8 cellular contexts compared by ENCODE assay signal in genomic region chr11:65477271-65478029, GRCh38. TPM values are rescaled to one million over a fixed set of nuclear protein-coding genes. Genes with fewer than 3 reads are reported as not detected.
A peak's percentile ranks its signal among the peaks of the same experiment; 100 is the strongest.
DNase-seq lines count a peak whose midpoint lies in the region; ATAC-seq and TF ChIP-seq lines count a peak whose summit lies in the region.

No MANE protein-coding gene starts in this region.

- peaks cover 5% of the 10 kb centered on the region for H3K27me3 Mint-ChIP-seq in activated CD4-positive, alpha-beta memory T cell treated with anti-CD3 and anti-CD28 coated beads, Interleukin-2, amount 10 ng/mL, durations not matched to agents 7 days and 5 days

- peak overlapping the region; percentile 67 for H3K4me3 ChIP-seq in HL-60 (replicated peaks; ENCODE audit: insufficient read depth, low read length)
- H3K4me3 ChIP-seq in duodenal mucosa (ENCODE audit: low read depth in 1 of 2, low read length in 2 of 2) = peak overlapping the region; percentile 89
- H3K4me3 ChIP-seq in lung = peak overlapping the region; percentile 59

- DNase-seq in CD1c-positive myeloid dendritic cell (ENCODE audit: extremely low spot score) (peak; percentile 98), HL-60 (ENCODE audit: low read depth in 1 of 2, low spot score in 1 of 2) (peak; percentile 96 to 97), NCI-H82 (lab: John Stamatoyannopoulos, UW) (peak; percentile 93), lung (ENCODE audit: low spot score) (peak; percentile 97)
- peak; percentile 92 for DNase-seq in activated CD4-positive, alpha-beta memory T cell treated with anti-CD3 and anti-CD28 coated beads, Interleukin-2, amount 10 ng/mL, durations not matched to agents 7 days and 5 days
- DNase-seq in stimulated activated CD4-positive, alpha-beta T cell treated with anti-CD3 and anti-CD28 coated beads, TNF-alpha, amount 100 ng/mL, for 4 hours (ENCODE audit: low read depth in 3 of 3) = peak; percentile 84 to 86 (median 85)

- peaks cover 25% of the 10 kb centered on the region for H3K4me1 Mint-ChIP-seq in activated CD4-positive, alpha-beta memory T cell treated with anti-CD3 and anti-CD28 coated beads, Interleukin-2, amount 10 ng/mL, durations not matched to agents 7 days and 5 days

- H3K4me1 ChIP-seq in duodenal mucosa (ENCODE audit: control insufficient read depth in 1 of 2, insufficient read depth in 2 of 2, low read length in 2 of 2) (peaks cover 29 to 40% of the 10 kb centered on the region in 2 donors), lung (ENCODE audit: control insufficient read depth in 2 of 2, insufficient read depth in 2 of 2, low read length in 2 of 2) (peaks cover 3 to 8% of the 10 kb centered on the region in 2 donors)

- peak overlapping the region; percentile 98 for H3K27ac Mint-ChIP-seq in activated CD4-positive, alpha-beta memory T cell treated with anti-CD3 and anti-CD28 coated beads, Interleukin-2, amount 10 ng/mL, durations not matched to agents 7 days and 5 days

- H3K27ac ChIP-seq in HL-60 (replicated peaks) = peak overlapping the region; percentile 98
- H3K27ac ChIP-seq in duodenal mucosa (ENCODE audit: low read depth, low read length) = peak overlapping the region; percentile 99
- H3K27ac ChIP-seq in lung (ENCODE audit: low read depth in 1 of 2, low read length in 1 of 2) = peak overlapping the region; percentile 99 to 100

- peak overlapping the region; percentile 99 to 100 for H3K9ac ChIP-seq in duodenal mucosa (ENCODE audit: low read depth in 1 of 2, low read length in 2 of 2)

- peak overlapping the region; percentile 99 for H3K4me3 Mint-ChIP-seq in activated CD4-positive, alpha-beta memory T cell treated with anti-CD3 and anti-CD28 coated beads, Interleukin-2, amount 10 ng/mL, durations not matched to agents 7 days and 5 days

- no peaks in the 10 kb centered on the region for H3K9me3 Mint-ChIP-seq in activated CD4-positive, alpha-beta memory T cell treated with anti-CD3 and anti-CD28 coated beads, Interleukin-2, amount 10 ng/mL, durations not matched to agents 7 days and 5 days

- CTCF ChIA-PET in activated CD4-positive, alpha-beta memory T cell treated with anti-CD3 and anti-CD28 coated beads, Interleukin-2, amount 10 ng/mL, durations not matched to agents 7 days and 5 days (lab: Charles Lee) = interaction anchor here (0.6 to 4.7 kb wide), 12 partner anchors 9 to 96 kb away, joined by 3 to 50 read pairs (median 4); partner anchors contain the start of gene MALAT1

- H3K36me3 Mint-ChIP-seq in activated CD4-positive, alpha-beta memory T cell treated with anti-CD3 and anti-CD28 coated beads, Interleukin-2, amount 10 ng/mL, durations not matched to agents 7 days and 5 days (ENCODE audit: low read depth) = peaks cover 10% of the 10 kb centered on the region

- no peak for TF ChIP-seq CTCF in HL-60 (IDR thresholded peaks at IDR 0.05; ENCODE audit: insufficient read depth, low read length)
- no peak for TF ChIP-seq CTCF in lung (IDR thresholded peaks at IDR 0.05; ENCODE audit: control extremely low read depth, extremely low read depth)

- no peaks in the 10 kb centered on the region for H3K36me3 ChIP-seq in duodenal mucosa (ENCODE audit: control insufficient read depth in 1 of 2, insufficient read depth in 2 of 2, low read length in 2 of 2)
- H3K36me3 ChIP-seq in lung (ENCODE audit: control insufficient read depth in 2 of 2, insufficient read depth in 2 of 2, low read length in 2 of 2) = no peaks in the 10 kb centered on the region

- H3K9me3 ChIP-seq in duodenal mucosa (ENCODE audit: control insufficient read depth in 1 of 2, low read length in 2 of 2) (no peaks in the 10 kb centered on the region), lung (ENCODE audit: control insufficient read depth in 2 of 2, insufficient read depth in 1 of 2, low read length in 1 of 2) (no peaks in the 10 kb centered on the region)

- 0 to 1% methylated on average over 43 to 53 of the region's 53 CpGs for WGBS in lung, 2 donors

- POLR2A ChIA-PET in activated CD4-positive, alpha-beta memory T cell treated with anti-CD3 and anti-CD28 coated beads, Interleukin-2, amount 10 ng/mL, durations not matched to agents 7 days and 5 days (lab: Charles Lee) = interaction anchor here (0.7 to 26.9 kb wide), 18 partner anchors 9 to 463 kb away, joined by 3 to 1583 read pairs (median 6); partner anchors contain the start of genes ARL2, CDC42EP2, FRMD8 and MALAT1

- H3K27me3 ChIP-seq in HL-60 (ENCODE audit: insufficient read depth, poor library complexity, severe bottlenecking) (no peaks in the 10 kb centered on the region), duodenal mucosa (ENCODE audit: control insufficient read depth in 1 of 2, insufficient read depth in 2 of 2, low read length in 2 of 2) (no peaks in the 10 kb centered on the region), lung (ENCODE audit: control insufficient read depth, insufficient read depth) (no peaks in the 10 kb centered on the region)

- ATAC-seq in GM19397 (IDR thresholded peaks at IDR 0.05; ENCODE audit: unreplicated experiment) (peak; percentile 86), lung (ENCODE audit: insufficient read depth, low FRiP score) (peak; percentile 88)

RNA-seq across cellular contexts. Expression of gene MALAT1, which starts 21.4 kb away (rescaled TPM):
- 1,000 to 10,000 TPM; 7,674 to 7,759 TPM for total RNA-seq in activated CD4-positive, alpha-beta memory T cell treated with anti-CD3 and anti-CD28 coated beads, Interleukin-2, amount 10 ng/mL, durations not matched to agents 7 days and 5 days
- total RNA-seq in lung = over 10,000 TPM; 10,633 to 48,332 TPM
- 1,000 to 10,000 TPM in 1 of 2 donors, 100 to 1,000 TPM in 1; 125 to 2,965 TPM for polyA plus RNA-seq in lung

RNA-seq across cellular contexts. Expression of gene SCYL1, which starts 47.4 kb away (rescaled TPM):
- total RNA-seq in activated CD4-positive, alpha-beta memory T cell treated with anti-CD3 and anti-CD28 coated beads, Interleukin-2, amount 10 ng/mL, durations not matched to agents 7 days and 5 days = 10 to 100 TPM; 56.9 to 58.5 TPM
- 10 to 100 TPM; 54.3 to 93.8 TPM for total RNA-seq in lung
- polyA plus RNA-seq in lung = 100 to 1,000 TPM in 1 of 2 donors, 10 to 100 TPM in 1; 79.1 to 107 TPM

RNA-seq across cellular contexts. Expression of gene NEAT1, which starts 54.9 kb away (rescaled TPM):
- total RNA-seq in activated CD4-positive, alpha-beta memory T cell treated with anti-CD3 and anti-CD28 coated beads, Interleukin-2, amount 10 ng/mL, durations not matched to agents 7 days and 5 days = 1,000 to 10,000 TPM; 1,222 to 1,245 TPM
- 100 to 1,000 TPM; 518 to 912 TPM for total RNA-seq in lung
- polyA plus RNA-seq in lung = 1,000 to 10,000 TPM in 1 of 2 donors, 100 to 1,000 TPM in 1; 481 to 1,176 TPM

Comparison
In these comparisons a context has a peak if more than half of its experiments do, and no peak if none do; other contexts are left out.
1. Peak in every context shown above with its lines: DNase-seq, ATAC-seq, H3K4me3 ChIP-seq and H3K27ac ChIP-seq.